Comparison of ENCODE assay signal across 22 cellular contexts in the genomic region with DNA sequence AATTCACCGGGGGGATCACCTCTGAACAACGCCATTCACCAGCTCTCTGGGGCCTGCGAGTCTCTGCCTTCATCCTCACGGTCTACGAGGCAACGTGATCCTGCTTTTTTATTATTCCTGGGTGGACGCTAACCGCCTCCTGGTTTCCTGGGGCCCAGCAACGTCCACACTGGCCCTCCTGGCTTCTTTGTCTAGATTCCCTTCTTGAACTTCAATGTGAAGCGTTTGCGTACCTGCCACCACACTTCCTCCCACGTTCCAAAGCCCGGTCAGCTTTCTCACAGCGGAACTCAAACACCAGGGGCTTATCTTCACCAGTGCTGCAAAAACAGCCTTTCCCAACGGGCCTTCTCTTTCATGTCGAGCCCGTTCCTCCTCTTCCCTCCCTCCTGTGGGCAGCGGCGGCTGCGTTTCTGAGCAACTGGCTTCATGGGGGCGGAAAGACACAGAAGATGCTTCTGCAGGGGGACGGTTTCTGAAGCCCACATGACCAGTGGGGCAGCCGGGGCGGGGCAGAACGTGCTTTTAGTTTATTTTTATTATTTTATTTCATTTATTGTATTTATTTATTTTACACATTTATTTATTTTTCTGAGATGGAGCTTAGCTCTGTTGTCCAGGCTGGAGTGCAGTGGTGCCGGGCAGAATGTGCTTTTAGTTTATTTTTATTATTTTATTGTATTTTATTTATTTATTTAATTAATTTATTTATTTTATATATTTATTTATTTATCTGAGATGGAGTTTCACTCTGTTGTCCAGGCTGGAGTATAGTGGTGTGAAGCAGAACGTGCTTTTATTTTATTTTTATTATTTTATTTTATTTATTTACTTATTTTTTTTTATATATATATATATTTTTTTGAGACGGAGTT.
"Had no signal": no experiment of that assay in that cellular context is flagged by ENCODE, and none has a peak within 500 bp of the region (broad histone marks: within the 10 kb centered on the region; RNA-seq: fewer than 3 reads in every experiment).

No MANE protein-coding gene starts in this region.

- DNase-seq: activated CD4-positive, alpha-beta T cell treated with anti-CD3 and anti-CD28 coated beads, Interleukin-2, amount 50 U/mL, for 48 hours; activated gamma-delta T cell; activated naive CD4-positive, alpha-beta T cell treated with anti-CD3 and anti-CD28 coated beads, Interleukin-2, amount 50 U/mL, for 16 hours; activated naive CD8-positive, alpha-beta T cell treated with anti-CD3 and anti-CD28 coated beads, Interleukin-2, amount 50 U/mL, for 24 hours; cerebellar nuclear complex; erythroblast; foreskin melanocyte; kidney glomerular epithelial cell; left ventricle myocardium superior; midbrain; natural killer cell; stimulated activated CD4-positive, alpha-beta T cell treated with anti-CD3 and anti-CD28 coated beads, Interleukin-4, amount 100 ng/mL, for 24 hours; stimulated activated naive CD4-positive, alpha-beta T cell treated with Interleukin-2 at 50 U/mL for 16 hours; upper lobe of right lung had no signal

- H3K4me1 Mint-ChIP-seq: activated naive CD8-positive, alpha-beta T cell treated with anti-CD3 and anti-CD28 coated beads, Interleukin-2, amount 50 U/mL, for 24 hours; natural killer cell had no signal

- H3K36me3 Mint-ChIP-seq: natural killer cell had no signal

- H3K36me3 ChIP-seq: thoracic aorta, upper lobe of right lung had no signal

- H3K27me3 ChIP-seq: hepatocyte had no signal

- FAIRE-seq: TTC549 had no signal

- H3K27ac ChIP-seq: coronary artery, hepatocyte, parathyroid adenoma, thoracic aorta, upper lobe of right lung had no signal

- H3K9me3 Mint-ChIP-seq: activated naive CD8-positive, alpha-beta T cell treated with anti-CD3 and anti-CD28 coated beads, Interleukin-2, amount 50 U/mL, for 24 hours; activated T-helper 1 cell treated with anti-CD3 and anti-CD28 coated beads, Interleukin-12 subunit alpha, Interleukin-12 subunit beta, Interleukin-2, Interleukin-4 antibody, amounts not matched to agents 30 ng/mL and 10 ng/mL and 1 ng/mL, durations not matched to agents 14 hours and 24 hours and 36 hours; natural killer cell; T-helper 2 cell treated with Interferon-gamma antibody and Interleukin-4, amounts not matched to agents 5 μg/mL and 100 μg/mL, for 36 hours had no signal

- H3K4me3 ChIP-seq: coronary artery, hepatocyte, thoracic aorta, upper lobe of right lung had no signal

- H3K27ac Mint-ChIP-seq: activated naive CD8-positive, alpha-beta T cell treated with anti-CD3 and anti-CD28 coated beads, Interleukin-2, amount 50 U/mL, for 24 hours; activated T-helper 1 cell treated with anti-CD3 and anti-CD28 coated beads, Interleukin-12 subunit alpha, Interleukin-12 subunit beta, Interleukin-2, Interleukin-4 antibody, amounts not matched to agents 30 ng/mL and 10 ng/mL and 1 ng/mL, durations not matched to agents 14 hours and 24 hours and 36 hours; natural killer cell; T-helper 2 cell treated with Interferon-gamma antibody and Interleukin-4, amounts not matched to agents 5 μg/mL and 100 μg/mL, for 36 hours had no signal

- H3K4me1 ChIP-seq: parathyroid adenoma, upper lobe of right lung had no signal

- H3K9me3 ChIP-seq: thoracic aorta, upper lobe of right lung had no signal

- ATAC-seq: activated naive CD8-positive, alpha-beta T cell treated with anti-CD3 and anti-CD28 coated beads, Interleukin-2, amount 50 U/mL, for 24 hours; left ventricle myocardium superior; natural killer cell; SK-N-SH treated with all-trans-retinoic acid at 6 μM for 48 hours; upper lobe of right lung had no signal

- H3K4me3 Mint-ChIP-seq: activated naive CD8-positive, alpha-beta T cell treated with anti-CD3 and anti-CD28 coated beads, Interleukin-2, amount 50 U/mL, for 24 hours; activated T-helper 1 cell treated with anti-CD3 and anti-CD28 coated beads, Interleukin-12 subunit alpha, Interleukin-12 subunit beta, Interleukin-2, Interleukin-4 antibody, amounts not matched to agents 30 ng/mL and 10 ng/mL and 1 ng/mL, durations not matched to agents 14 hours and 24 hours and 36 hours; natural killer cell; T-helper 2 cell treated with Interferon-gamma antibody and Interleukin-4, amounts not matched to agents 5 μg/mL and 100 μg/mL, for 36 hours had no signal
